19 cellular contexts compared by ENCODE assay signal in the genomic region with DNA sequence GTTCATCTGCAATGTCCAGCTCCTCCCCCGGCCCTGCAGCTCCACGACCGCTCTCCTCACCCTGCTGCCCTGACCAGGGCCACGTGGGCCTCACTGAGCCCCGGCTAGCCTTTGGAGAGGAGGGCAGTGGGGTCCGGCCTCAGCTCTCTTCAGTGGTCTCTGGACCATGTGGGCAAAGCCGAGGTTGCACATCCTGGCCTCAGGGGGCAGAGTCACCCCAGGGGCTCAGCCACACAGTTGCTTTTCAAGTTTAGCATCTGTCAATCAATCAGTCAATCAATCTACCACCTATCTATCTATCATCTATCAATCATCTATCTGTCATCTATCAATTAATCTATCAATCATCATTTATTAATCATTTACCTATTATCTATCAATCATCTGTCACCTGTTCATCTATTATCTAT. TPM values are rescaled to one million over a fixed set of nuclear protein-coding genes. Genes with fewer than 3 reads are reported as not detected.
DNase-seq lines count a peak whose midpoint lies in the region; ATAC-seq and TF ChIP-seq lines count a peak whose summit lies in the region.
"Had no signal": no experiment of that assay in that cellular context is flagged by ENCODE, and none has a peak within 500 bp of the region (broad histone marks: within the 10 kb centered on the region; RNA-seq: fewer than 3 reads in every experiment).

No MANE protein-coding gene starts in this region.

- no peaks in the 10 kb centered on the region for H3K9me3 ChIP-seq in BLaER1 treated with 17β-estradiol and CSF1 and Interleukin-3, amounts not matched to agents 10 nM and 100 nM (replicated peaks in 1 of 11)
- H3K9me3 ChIP-seq in HCT116 (ENCODE audit: control insufficient read depth in 1 of 2, insufficient read depth in 1 of 2, low read depth in 1 of 2, low read length in 2 of 2) (no peaks in the 10 kb centered on the region), endodermal cell (ENCODE audit: control insufficient read depth, low read length) (no peaks in the 10 kb centered on the region), neural progenitor cell (ENCODE audit: low read depth) (no peaks in the 10 kb centered on the region), ascending aorta (no peaks in the 10 kb centered on the region), Karpas-422 (ENCODE audit: low read length) (no peaks in the 10 kb centered on the region)

- H3K27me3 Mint-ChIP-seq in endodermal cell (ENCODE audit: insufficient read depth) (peaks cover 25% of the 10 kb centered on the region), neural progenitor cell (ENCODE audit: insufficient read depth, low read depth) (peaks cover 13% of the 10 kb centered on the region)

- RAD21 ChIA-PET in HCT116 (lab: Charles Lee; ENCODE audit: low non-redundant PET in 1 of 2, low total read pairs in 2 of 2, uncharacterized antibody in 2 of 2, unreplicated experiment in 2 of 2), result no interaction called here

- 59 to 79% methylated on average over 4 to 7 of the region's 7 CpGs for WGBS in endodermal cell (ENCODE audit: insufficient coverage in 1 of 2, insufficient read length in 1 of 2), 2 experiments

- no peaks in the 10 kb centered on the region for H3K36me3 ChIP-seq in BLaER1 treated with 17β-estradiol and CSF1 and Interleukin-3, amounts not matched to agents 10 nM and 100 nM
- H3K36me3 ChIP-seq in HCT116 (ENCODE audit: control insufficient read depth in 1 of 2, insufficient read depth in 2 of 2, low read length in 2 of 2) (no peaks in the 10 kb centered on the region), endodermal cell (ENCODE audit: control insufficient read depth, insufficient read depth, low read length) (no peaks in the 10 kb centered on the region), neural progenitor cell (no peaks in the 10 kb centered on the region), ascending aorta (no peaks in the 10 kb centered on the region), Karpas-422 (ENCODE audit: insufficient read depth, low read length) (no peaks in the 10 kb centered on the region)

- TF ChIP-seq RAD21 in HCT116 (IDR thresholded peaks at IDR 0.05; ENCODE audit: low read depth), result no peak

- H3K4me1 Mint-ChIP-seq in endodermal cell (peaks cover 4% of the 10 kb centered on the region), neural progenitor cell (peaks cover 16% of the 10 kb centered on the region)

- H3K27ac ChIP-seq in BLaER1 treated with 17β-estradiol and CSF1 and Interleukin-3, amounts not matched to agents 10 nM and 100 nM, result no peak overlapping the region
- peak overlapping the region; percentile 7; the same call in 1 of the 2 replicates for H3K27ac ChIP-seq in HCT116 (ENCODE audit: low read depth, low read length)
- no peak overlapping the region for H3K27ac ChIP-seq in endodermal cell (ENCODE audit: low read depth, low read length)
- H3K27ac ChIP-seq in neural progenitor cell, result no peak overlapping the region
- peak overlapping the region in 1 of 2 donors; percentile 58 for H3K27ac ChIP-seq in ascending aorta
- no peak overlapping the region for H3K27ac ChIP-seq in Karpas-422 (ENCODE audit: low read length)
- H3K27ac ChIP-seq: hepatocyte, VCaP had no signal

- no peaks in the 10 kb centered on the region for H3K9me3 Mint-ChIP-seq in endodermal cell
- no peaks in the 10 kb centered on the region for H3K9me3 Mint-ChIP-seq in neural progenitor cell

- H2AFZ ChIP-seq in HCT116 (ENCODE audit: low read depth, low read length, poor library complexity, severe bottlenecking) (no peak overlapping the region), neural progenitor cell (replicated peaks) (no peak overlapping the region), Karpas-422 (ENCODE audit: low read length) (no peak overlapping the region)
- H2AFZ ChIP-seq: hepatocyte had no signal

- no peak overlapping the region for H3K9ac ChIP-seq in BLaER1 treated with 17β-estradiol and CSF1 and Interleukin-3, amounts not matched to agents 10 nM and 100 nM
- H3K9ac ChIP-seq in HCT116 (ENCODE audit: low read length) (no peak overlapping the region), endodermal cell (ENCODE audit: extremely low read depth, low read length, poor library complexity, severe bottlenecking) (no peak overlapping the region), neural progenitor cell (no peak overlapping the region), Karpas-422 (ENCODE audit: low read length) (no peak overlapping the region)

- H3F3A ChIP-seq in neural progenitor cell (ENCODE audit: low read depth), result peaks cover 17% of the 10 kb centered on the region

- peaks cover 46 to 89% (median 85%) of the 10 kb centered on the region in 10 experiments for H3K4me1 ChIP-seq in BLaER1 treated with 17β-estradiol and CSF1 and Interleukin-3, amounts not matched to agents 10 nM and 100 nM
- H3K4me1 ChIP-seq in HCT116 (ENCODE audit: control insufficient read depth in 1 of 2, insufficient read depth in 2 of 2, low read length in 2 of 2), result peaks cover 21 to 41% of the 10 kb centered on the region in 2 experiments
- H3K4me1 ChIP-seq in endodermal cell (ENCODE audit: control insufficient read depth, insufficient read depth, low read length), result no peaks in the 10 kb centered on the region
- H3K4me1 ChIP-seq in neural progenitor cell, result peaks cover 15% of the 10 kb centered on the region
- peaks cover 16 to 17% of the 10 kb centered on the region in 2 donors for H3K4me1 ChIP-seq in ascending aorta
- H3K4me1 ChIP-seq in Karpas-422 (ENCODE audit: low read length), result no peaks in the 10 kb centered on the region

- peaks cover 0 to 38% (median 16%) of the 10 kb centered on the region in 11 experiments; a peak in 15 of 22 replicates for H4K20me1 ChIP-seq in BLaER1 treated with 17β-estradiol and CSF1 and Interleukin-3, amounts not matched to agents 10 nM and 100 nM
- H4K20me1 ChIP-seq in HCT116 (ENCODE audit: insufficient read depth) (no peaks in the 10 kb centered on the region), neural progenitor cell (ENCODE audit: low read depth) (peaks cover 18% of the 10 kb centered on the region), Karpas-422 (ENCODE audit: insufficient read depth, low read depth, low read length) (no peaks in the 10 kb centered on the region; the same call in 1 of the 2 replicates)

- peaks cover 11% of the 10 kb centered on the region; the same call in 1 of the 2 replicates for H3K79me2 ChIP-seq in HCT116 (ENCODE audit: insufficient read depth, low read length)
- H3K79me2 ChIP-seq in neural progenitor cell (ENCODE audit: low read depth), result no peaks in the 10 kb centered on the region
- H3K79me2 ChIP-seq in Karpas-422 (ENCODE audit: low read length), result no peaks in the 10 kb centered on the region
- H3K79me2 ChIP-seq: hepatocyte had no signal

- H3K4me3 Mint-ChIP-seq in endodermal cell (no peak overlapping the region), neural progenitor cell (peak overlapping the region; percentile 0)
- H3K4me3 Mint-ChIP-seq: activated CD8-positive, alpha-beta T cell treated with anti-CD3 and anti-CD28 coated beads, Interleukin-2, amount 10 ng/mL, durations not matched to agents 7 days and 5 days had no signal

- CTCF ChIA-PET in HCT116 (lab: Charles Lee), result no interaction called here

- POLR2A ChIA-PET in HCT116 (lab: Charles Lee), result no interaction called here

- no TSS peak for BruUV-seq in HCT116 (replicated peaks; lab: Mats Ljungman, UMichigan)

- H3K4me2 ChIP-seq in BLaER1 treated with 17β-estradiol and CSF1 and Interleukin-3, amounts not matched to agents 10 nM and 100 nM, result peak overlapping the region; percentile 92 to 99 (median 98); a peak in 20 of 22 replicates
- H3K4me2 ChIP-seq in HCT116 (ENCODE audit: low read length) (peak overlapping the region; percentile 81; the same call in 1 of the 2 replicates), neural progenitor cell (no peak overlapping the region), Karpas-422 (ENCODE audit: low read depth, low read length, poor library complexity, severe bottlenecking) (no peak overlapping the region)
- H3K4me2 ChIP-seq: hepatocyte had no signal

- H3K36me3 Mint-ChIP-seq in endodermal cell (ENCODE audit: low read depth) (no peaks in the 10 kb centered on the region), neural progenitor cell (no peaks in the 10 kb centered on the region)

- intact Hi-C loops in HCT116 (cut with micrococcal nuclease) (no loop called here), ascending aorta (cut with DNase I) (no loop called here)

- no peak for TF ChIP-seq POLR2A in HCT116 (IDR thresholded peaks at IDR 0.05; ENCODE audit: borderline replicate concordance, extremely low read depth, insufficient read depth, insufficient read length)

- no peak overlapping the region for H3K27ac Mint-ChIP-seq in endodermal cell
- H3K27ac Mint-ChIP-seq in neural progenitor cell, result no peak overlapping the region
- H3K27ac Mint-ChIP-seq: activated CD8-positive, alpha-beta T cell treated with anti-CD3 and anti-CD28 coated beads, Interleukin-2, amount 10 ng/mL, durations not matched to agents 7 days and 5 days had no signal

- TF ChIP-seq CTCF in HCT116 (IDR thresholded peaks at IDR 0.05 in 2 of 3, conservative IDR thresholded peaks at IDR 0.05 in 1 of 3; ENCODE audit: borderline replicate concordance in 1 of 3, insufficient read depth in 1 of 3, low read depth in 2 of 3, low read length in 2 of 3) (peak in 2 of 3 experiments; percentile 38; a peak in 4 of 6 replicates), endodermal cell (conservative IDR thresholded peaks at IDR 0.05) (peak; percentile 62), neural progenitor cell (IDR thresholded peaks at IDR 0.05) (peak; percentile 22), ascending aorta (IDR thresholded peaks at IDR 0.05) (no peak)

- H3K4me3 ChIP-seq in BLaER1 treated with 17β-estradiol and CSF1 and Interleukin-3, amounts not matched to agents 10 nM and 100 nM, result no peak overlapping the region
- H3K4me3 ChIP-seq in HCT116 (replicated peaks in 1 of 2; ENCODE audit: low read depth in 1 of 2, low read length in 2 of 2) (no peak overlapping the region), endodermal cell (ENCODE audit: low read length) (no peak overlapping the region), neural progenitor cell (no peak overlapping the region), ascending aorta (no peak overlapping the region), Karpas-422 (ENCODE audit: low read length) (no peak overlapping the region)
- H3K4me3 ChIP-seq: hepatocyte had no signal

- H3K27me3 ChIP-seq in BLaER1 treated with 17β-estradiol and CSF1 and Interleukin-3, amounts not matched to agents 10 nM and 100 nM, result peaks cover 0 to 25% (median 0%) of the 10 kb centered on the region in 11 experiments; a peak in 9 of 22 replicates
- H3K27me3 ChIP-seq in HCT116 (ENCODE audit: insufficient read depth, low read length), result no peaks in the 10 kb centered on the region
- peaks cover 10% of the 10 kb centered on the region for H3K27me3 ChIP-seq in endodermal cell (ENCODE audit: control insufficient read depth, insufficient read depth, low read length, poor library complexity, severe bottlenecking)
- H3K27me3 ChIP-seq in neural progenitor cell, result peaks cover 65% of the 10 kb centered on the region
- peaks cover 11% of the 10 kb centered on the region for H3K27me3 ChIP-seq in ascending aorta
- no peaks in the 10 kb centered on the region for H3K27me3 ChIP-seq in Karpas-422 (ENCODE audit: low read length)

- H3K9me2 ChIP-seq in HCT116 (ENCODE audit: insufficient read depth) (no peaks in the 10 kb centered on the region), Karpas-422 (replicated peaks; ENCODE audit: insufficient read depth, low read length) (no peaks in the 10 kb centered on the region)

- ATAC-seq in HCT116 (no peak), HG02571 (IDR thresholded peaks at IDR 0.05; ENCODE audit: unreplicated experiment) (no peak)
- ATAC-seq: activated CD8-positive, alpha-beta T cell treated with anti-CD3 and anti-CD28 coated beads, Interleukin-2, amount 10 ng/mL, durations not matched to agents 7 days and 5 days had no signal

- no peak for DNase-seq in HCT116 (ENCODE audit: low read depth, low spot score)
- DNase-seq in endodermal cell, result no peak
- no peak for DNase-seq in neural progenitor cell (ENCODE audit: low spot score)
- DNase-seq in ascending aorta (ENCODE audit: low spot score in 2 of 2), result no peak
- DNase-seq in SKM-1 (lab: John Stamatoyannopoulos, UW; ENCODE audit: unreplicated experiment), result no peak
- no peak for DNase-seq in Karpas-422
- DNase-seq: activated CD8-positive, alpha-beta T cell treated with anti-CD3 and anti-CD28 coated beads, Interleukin-2, amount 10 ng/mL, durations not matched to agents 7 days and 5 days; amygdala; C1 segment of cervical spinal cord; cortex of kidney; DMS153; erythroblast; NCI-H1930; NCI-H526 treated with DMSO at 0.1 percent for 48 hours had no signal

RNA-seq across cellular contexts. Expression of gene DIRAS1, which starts 3.0 kb away (rescaled TPM):
- total RNA-seq in HCT116 (2021; ENCODE audit: unreplicated experiment), result 33.7 TPM
- 23.3 and 33.1 TPM in 2 replicates for polyA plus RNA-seq in HCT116 (2012)
- 1 to 10 TPM; 4.7 to 8.4 TPM for total RNA-seq in endodermal cell
- 10.9 TPM for polyA plus RNA-seq in endodermal cell (2013, experiment 1 of 2)
- polyA plus RNA-seq in endodermal cell (2013, experiment 2 of 2), result 9.4 TPM
- 2.7 and 4.2 TPM in 2 replicates for total RNA-seq in neural progenitor cell (ENCODE audit: low replicate concordance)
- not detected for total RNA-seq in ascending aorta
- not detected in 2 replicates for total RNA-seq in Karpas-422 (2014; rRNA removed; shearing (Covaris generic); ENCODE audit: low replicate concordance)
- total RNA-seq: activated CD8-positive, alpha-beta T cell treated with anti-CD3 and anti-CD28 coated beads, Interleukin-2, amount 10 ng/mL, durations not matched to agents 7 days and 5 days; HT1080 had no signal

RNA-seq across cellular contexts. Expression of gene SLC39A3, which starts 15.7 kb away (rescaled TPM):
- total RNA-seq in HCT116 (2021; ENCODE audit: unreplicated experiment) (39.1 TPM), endodermal cell (10 to 100 TPM; 25.3 to 28.6 TPM), neural progenitor cell (ENCODE audit: low replicate concordance) (6.1 and 28.5 TPM in 2 replicates), ascending aorta (72.7 TPM)
- 34.0 and 43.9 TPM in 2 replicates for polyA plus RNA-seq in HCT116 (2012)
- 25.1 TPM for polyA plus RNA-seq in endodermal cell (2013, experiment 1 of 2)
- 22.5 TPM for polyA plus RNA-seq in endodermal cell (2013, experiment 2 of 2)
- total RNA-seq in Karpas-422 (2014; rRNA removed; shearing (Covaris generic); ENCODE audit: low replicate concordance), result 28.6 and 55.3 TPM in 2 replicates

RNA-seq across cellular contexts. Expression of gene GNG7, which starts 21.7 kb away (rescaled TPM):
- total RNA-seq in HCT116 (2021; ENCODE audit: unreplicated experiment) (11.3 TPM), endodermal cell (10 to 100 TPM; 12.3 to 12.4 TPM), neural progenitor cell (ENCODE audit: low replicate concordance) (7.0 and 9.6 TPM in 2 replicates), ascending aorta (0.96 TPM)
- 4.8 and 6.3 TPM in 2 replicates for polyA plus RNA-seq in HCT116 (2012)
- 6.1 TPM for polyA plus RNA-seq in endodermal cell (2013, experiment 1 of 2)
- 6.1 TPM for polyA plus RNA-seq in endodermal cell (2013, experiment 2 of 2)
- 0.19 and 1.3 TPM in 2 replicates for total RNA-seq in Karpas-422 (2014; rRNA removed; shearing (Covaris generic); ENCODE audit: low replicate concordance)
- total RNA-seq: HT1080 had no signal

RNA-seq across cellular contexts. Expression of gene SGTA, which starts 58.9 kb away (rescaled TPM):
- 109 TPM for total RNA-seq in HCT116 (2021; ENCODE audit: unreplicated experiment)
- polyA plus RNA-seq in HCT116 (2012), result 87.8 and 92.7 TPM in 2 replicates
- total RNA-seq in endodermal cell, result 10 to 100 TPM; 73.9 to 81.5 TPM
- 78.7 TPM for polyA plus RNA-seq in endodermal cell (2013, experiment 1 of 2)
- polyA plus RNA-seq in endodermal cell (2013, experiment 2 of 2), result 71.5 TPM
- 30.9 and 75.4 TPM in 2 replicates for total RNA-seq in neural progenitor cell (ENCODE audit: low replicate concordance)
- total RNA-seq in ascending aorta, result 29.8 TPM
- 31.2 and 55.8 TPM in 2 replicates for total RNA-seq in Karpas-422 (2014; rRNA removed; shearing (Covaris generic); ENCODE audit: low replicate concordance)

Comparison
In these comparisons a context has a peak if more than half of its experiments do, and no peak if none do; other contexts are left out.
1. H3K4me2 ChIP-seq: peak in BLaER1 treated with 17β-estradiol and CSF1 and Interleukin-3, amounts not matched to agents 10 nM and 100 nM (11 of 11) and HCT116 (single experiment); none in neural progenitor cell (single experiment) and Karpas-422 (single experiment).
2. CTCF ChIP-seq: peak in HCT116 (2 of 3), endodermal cell (single experiment) and neural progenitor cell (single experiment); none in ascending aorta (0 of 3).